ENCODE assay signal across 8 cellular contexts in genomic region chr11:106077609-106078517, GRCh38. TPM values are rescaled to one million over a fixed set of nuclear protein-coding genes. Genes with fewer than 3 reads are reported as not detected.
DNase-seq lines count a peak whose midpoint lies in the region; ATAC-seq and TF ChIP-seq lines count a peak whose summit lies in the region.

Gene AASDHPPT, plus strand, starts transcription at chr11:106077662. Its CDS starts 49 bp downstream, at chr11:106077711.

- intact Hi-C loops in activated CD4-positive, alpha-beta T cell treated with anti-CD3 and anti-CD28 coated beads for 36 hours (cut with DNase I, micrococcal nuclease) = loop anchor here (1.0 to 10.0 kb wide), 5 partner anchors 13 to 1487 kb away; partner anchors contain the start of genes MSANTD4 (in 2 of the 2), ALKBH8 (in 1 of the 2) and CWF19L2 (in 1 of the 2)

- POLR2A ChIA-PET in activated CD4-positive, alpha-beta T cell treated with anti-CD3 and anti-CD28 coated beads for 36 hours (lab: Charles Lee) = interaction anchor here (0.9 kb wide), 1 partner anchor 56 kb away, joined by 3 read pairs; the partner anchor contains the start of gene MSANTD4

- H3K36me3 Mint-ChIP-seq in activated CD4-positive, alpha-beta T cell treated with anti-CD3 and anti-CD28 coated beads for 36 hours (ENCODE audit: low read depth) = peaks cover 23% of the 10 kb centered on the region

- H3K4me1 Mint-ChIP-seq in activated CD4-positive, alpha-beta T cell treated with anti-CD3 and anti-CD28 coated beads for 36 hours = peaks cover 48% of the 10 kb centered on the region

- H3K27ac Mint-ChIP-seq in activated CD4-positive, alpha-beta T cell treated with anti-CD3 and anti-CD28 coated beads for 36 hours = peak within 1 kb of the TSS; percentile 91

- H3K27me3 Mint-ChIP-seq in activated CD4-positive, alpha-beta T cell treated with anti-CD3 and anti-CD28 coated beads for 36 hours = no peaks in the 10 kb centered on the region

- peaks cover 0 to 23% (median 5%) of the 10 kb centered on the region in 4 donors for H3K36me3 ChIP-seq in upper lobe of left lung

- H3K9me3 Mint-ChIP-seq in activated CD4-positive, alpha-beta T cell treated with anti-CD3 and anti-CD28 coated beads for 36 hours (ENCODE audit: low read depth) = no peaks in the 10 kb centered on the region

- CTCF ChIA-PET in activated CD4-positive, alpha-beta T cell treated with anti-CD3 and anti-CD28 coated beads for 36 hours (lab: Charles Lee) = interaction anchor here (0.7 to 2.0 kb wide), 8 partner anchors 9 to 231 kb away, joined by 3 to 8 read pairs (median 4); no protein-coding TSS in a partner anchor

- H3K4me3 Mint-ChIP-seq in activated CD4-positive, alpha-beta T cell treated with anti-CD3 and anti-CD28 coated beads for 36 hours = peak within 1 kb of the TSS; percentile 87

- peak within 1 kb of the TSS; percentile 93 to 99 (median 96) for H3K27ac ChIP-seq in upper lobe of left lung

- no peaks in the 10 kb centered on the region for H3K9me3 ChIP-seq in mononuclear cell (ENCODE audit: low read depth, low read length)
- no peaks in the 10 kb centered on the region for H3K9me3 ChIP-seq in upper lobe of left lung

- DNase-seq in activated CD4-positive, alpha-beta T cell treated with anti-CD3 and anti-CD28 coated beads for 36 hours = no peak
- no peak for DNase-seq in activated CD4-positive, alpha-beta T cell treated with anti-CD3 and anti-CD28 coated beads, Interleukin-2, amount 50 U/mL, for 1 hour
- DNase-seq in SKM-1 treated with dmso at 0.1 percent for 144 hours (lab: John Stamatoyannopoulos, UW; ENCODE audit: unreplicated experiment) = peak; percentile 55
- no peak for DNase-seq in epithelial cell of proximal tubule (ENCODE audit: low read depth)
- peak; percentile 19 to 96 for DNase-seq in upper lobe of left lung

- ATAC-seq in activated CD4-positive, alpha-beta T cell treated with anti-CD3 and anti-CD28 coated beads for 36 hours = peak; percentile 12
- ATAC-seq in GM21786 (IDR thresholded peaks at IDR 0.05; ENCODE audit: unreplicated experiment) = peak; percentile 13
- peak; percentile 37 to 59 for ATAC-seq in upper lobe of left lung (ENCODE audit: low FRiP score in 2 of 2)

- H3K27me3 ChIP-seq in mononuclear cell (ENCODE audit: insufficient read depth, low read length) (no peaks in the 10 kb centered on the region), upper lobe of left lung (no peaks in the 10 kb centered on the region)

- peak in 2 of 4 donors; percentile 56 to 68 for TF ChIP-seq POLR2A in upper lobe of left lung (IDR thresholded peaks at IDR 0.05)

- H3K4me3 ChIP-seq in epithelial cell of proximal tubule (ENCODE audit: low read depth, low read length) (peak within 1 kb of the TSS; percentile 94), mononuclear cell (ENCODE audit: low read length) (peak within 1 kb of the TSS; percentile 92), upper lobe of left lung (peak within 1 kb of the TSS; percentile 66 to 81 (median 80))

- TF ChIP-seq EP300 in Ishikawa (IDR thresholded peaks at IDR 0.05; ENCODE audit: borderline replicate concordance) (no peak), upper lobe of left lung (IDR thresholded peaks at IDR 0.05) (no peak)

- TF ChIP-seq RAD21 in Ishikawa (IDR thresholded peaks at IDR 0.05; ENCODE audit: low read depth) = no peak

- WGBS in upper lobe of left lung, 2 donors = 0 to 1% methylated on average over 18 to 55 of the region's 55 CpGs

- no peak for TF ChIP-seq CTCF in epithelial cell of proximal tubule (conservative IDR thresholded peaks at IDR 0.05; ENCODE audit: low read depth, low read length)
- peak in 1 of 6 experiments; percentile 13 for TF ChIP-seq CTCF in upper lobe of left lung (IDR thresholded peaks at IDR 0.05)

- H3K4me1 ChIP-seq in mononuclear cell (ENCODE audit: insufficient read depth, low read length) (peaks cover 26% of the 10 kb centered on the region), upper lobe of left lung (peaks cover 35 to 55% (median 46%) of the 10 kb centered on the region in 4 donors)

TF ChIP-seq in Ishikawa, 13 proteins besides CTCF, POLR2A, EP300 and RAD21:
- TF ChIP-seq NFIC (IDR thresholded peaks at IDR 0.05) (no peak), TAF1 (IDR thresholded peaks at IDR 0.05; ENCODE audit: low read depth) (peak; percentile 78), TCF12 (IDR thresholded peaks at IDR 0.05; ENCODE audit: low read depth) (peak; percentile 34; the same call in 1 of the 2 replicates), MAX (IDR thresholded peaks at IDR 0.05) (peak; percentile 90), YY1 (IDR thresholded peaks at IDR 0.05; ENCODE audit: low read depth) (peak; percentile 72), USF1 (IDR thresholded peaks at IDR 0.05) (peak; percentile 54; the same call in 1 of the 2 replicates), FOXM1 (IDR thresholded peaks at IDR 0.05; ENCODE audit: borderline replicate concordance, low read depth) (no peak)

RNA-seq across cellular contexts. Expression of gene AASDHPPT, which starts in this region (rescaled TPM):
- 10 to 100 TPM; 28.7 to 51.0 TPM for total RNA-seq in activated CD4-positive, alpha-beta T cell treated with anti-CD3 and anti-CD28 coated beads for 36 hours
- 48.8 and 60.8 TPM in 2 replicates for total RNA-seq in epithelial cell of proximal tubule
- total RNA-seq in mononuclear cell = 25.6 TPM
- total RNA-seq in upper lobe of left lung = 10 to 100 TPM; 21.3 to 31.4 (median 28.2) TPM

Comparison
In these comparisons a context has a peak if more than half of its experiments do, and no peak if none do; other contexts are left out.
1. DNase-seq: peak in SKM-1 treated with dmso at 0.1 percent for 144 hours (single experiment) and upper lobe of left lung (2 of 2); none in activated CD4-positive, alpha-beta T cell treated with anti-CD3 and anti-CD28 coated beads for 36 hours (single experiment), activated CD4-positive, alpha-beta T cell treated with anti-CD3 and anti-CD28 coated beads, Interleukin-2, amount 50 U/mL, for 1 hour (single experiment) and epithelial cell of proximal tubule (single experiment).
2. Peak in every context shown above with its lines, with median percentiles within 50 percentile points of each other: ATAC-seq and H3K4me3 ChIP-seq.